Comparison of ENCODE assay signal across 33 cellular contexts in genomic region chr10:107741976-107742375, GRCh38.
"Had no signal": no experiment of that assay in that cellular context is flagged by ENCODE, and none has a peak within 500 bp of the region (broad histone marks: within the 10 kb centered on the region; RNA-seq: fewer than 3 reads in every experiment).

No MANE protein-coding gene starts in this region.

- ATAC-seq: activated T-cell treated with anti-CD3 and anti-CD28 coated beads, Interleukin-2, amount 50 U/mL, for 4 hours had no signal

- H3K27me3 ChIP-seq: brain microvascular endothelial cell, cardiac muscle cell, SJCRH30 had no signal

- H3K4me2 ChIP-seq: KMS-11 had no signal

- DNase-seq: activated B cell treated with CpG ODN at 0.5 μM for 24 hours; activated CD4-positive, alpha-beta memory T cell treated with anti-CD3 and anti-CD28 coated beads for 36 hours; activated CD4-positive, alpha-beta T cell treated with anti-CD3 and anti-CD28 coated beads for 4 hours; activated CD4-positive, alpha-beta T cell treated with anti-CD3 and anti-CD28 coated beads, Interleukin-2, amount 50 U/mL, for 1 hour; activated CD4-positive, CD25-positive, alpha-beta regulatory T cell treated with anti-CD3 and anti-CD28 coated beads, Interleukin-2, amount 50 U/mL, for 72 hours; activated CD8-positive, alpha-beta memory T cell treated with anti-CD3 and anti-CD28 coated beads, Interleukin-2, amount 50 U/mL, for 4 hours; activated effector memory CD4-positive, alpha-beta T cell treated with Interleukin-2 at 50 U/mL for 16 hours; activated naive CD4-positive, alpha-beta T cell; activated naive CD4-positive, alpha-beta T cell treated with anti-CD3 and anti-CD28 coated beads, Interleukin-2, amount 50 U/mL, for 16 hours; activated naive CD8-positive, alpha-beta T cell treated with anti-CD3 and anti-CD28 coated beads for 36 hours; activated T-cell treated with anti-CD3 and anti-CD28 coated beads for 4 hours; activated T-cell treated with anti-CD3 and anti-CD28 coated beads, Interleukin-2, amount 50 U/mL, for 4 hours; amniotic stem cell; aorta; brain microvascular endothelial cell; MM.1S; NCI-H1092; NCI-H1436 treated with DMSO at 0.1 percent for 48 hours; NCI-H1694 treated with DMSO at 0.1 percent for 48 hours; NCI-H2029; NCI-H345; NCI-H510A; NCI-H526; NCI-H748 treated with DMSO at 0.1 percent for 48 hours; Right ventricle myocardium superior; SJCRH30; SW 1271; T-helper 1 cell; T-helper 2 cell; T-helper 9 cell had no signal

- H3K4me3 ChIP-seq: cardiac muscle cell, SJCRH30 had no signal

- H3K9ac ChIP-seq: KMS-11 had no signal

- H3K27ac ChIP-seq: brain microvascular endothelial cell, cardiac muscle cell, KMS-11, SJCRH30, VCaP had no signal

- H3K9me3 ChIP-seq: SJCRH30 had no signal

- H3K4me1 ChIP-seq: SJCRH30 had no signal

- H3K36me3 ChIP-seq: brain microvascular endothelial cell, cardiac muscle cell, SJCRH30 had no signal
